In genomic region chr11:116547571-116547970, GRCh38 we compare ENCODE assay signal across 26 cellular contexts.
"Had no signal": no experiment of that assay in that cellular context is flagged by ENCODE, and none has a peak within 500 bp of the region (broad histone marks: within the 10 kb centered on the region; RNA-seq: fewer than 3 reads in every experiment).

No MANE protein-coding gene starts in this region.

- H3K4me3 ChIP-seq: colonic mucosa had no signal

- H3K9me3 ChIP-seq: colonic mucosa had no signal

- H3K36me3 Mint-ChIP-seq: activated naive CD8-positive, alpha-beta T cell had no signal

- H3K4me1 ChIP-seq: colonic mucosa had no signal

- H3K4me3 Mint-ChIP-seq: activated CD4-positive, alpha-beta memory T cell treated with anti-CD3 and anti-CD28 coated beads, Interleukin-2, amount 10 ng/mL, durations not matched to agents 7 days and 5 days; activated CD4-positive, alpha-beta T cell treated with anti-CD3 and anti-CD28 coated beads, Interleukin-2, amount 10 ng/mL, durations not matched to agents 7 days and 5 days; activated naive CD8-positive, alpha-beta T cell; activated T-cell treated with anti-CD3 and anti-CD28 coated beads, Interleukin-2, amount 50 U/mL, for 24 hours; activated T-cell treated with anti-CD3 and anti-CD28 coated beads, Interleukin-2, amount 50 U/mL, for 72 hours; activated T-helper 17 cell treated with anti-CD3 and anti-CD28 coated beads, Interleukin-2, amount 50 U/mL, for 72 hours; endodermal cell; T-helper 17 cell; T-helper 2 cell treated with Interferon-gamma antibody and Interleukin-4, amounts not matched to agents 5 μg/mL and 100 μg/mL, for 36 hours had no signal

- H3K27ac Mint-ChIP-seq: activated CD4-positive, alpha-beta memory T cell treated with anti-CD3 and anti-CD28 coated beads, Interleukin-2, amount 10 ng/mL, durations not matched to agents 7 days and 5 days; activated CD4-positive, alpha-beta T cell treated with anti-CD3 and anti-CD28 coated beads, Interleukin-2, amount 10 ng/mL, durations not matched to agents 7 days and 5 days; activated naive CD8-positive, alpha-beta T cell; activated T-cell treated with anti-CD3 and anti-CD28 coated beads, Interleukin-2, amount 50 U/mL, for 24 hours; activated T-cell treated with anti-CD3 and anti-CD28 coated beads, Interleukin-2, amount 50 U/mL, for 72 hours; activated T-helper 17 cell treated with anti-CD3 and anti-CD28 coated beads, Interleukin-2, amount 50 U/mL, for 72 hours; endodermal cell; T-helper 17 cell; T-helper 2 cell treated with Interferon-gamma antibody and Interleukin-4, amounts not matched to agents 5 μg/mL and 100 μg/mL, for 36 hours had no signal

- H3K27me3 ChIP-seq: colonic mucosa had no signal

- H3K27me3 Mint-ChIP-seq: activated CD4-positive, alpha-beta memory T cell treated with anti-CD3 and anti-CD28 coated beads, Interleukin-2, amount 10 ng/mL, durations not matched to agents 7 days and 5 days; activated CD4-positive, alpha-beta T cell treated with anti-CD3 and anti-CD28 coated beads, Interleukin-2, amount 10 ng/mL, durations not matched to agents 7 days and 5 days; T-helper 17 cell had no signal

- H3K27ac ChIP-seq: colonic mucosa had no signal

- DNase-seq: activated CD4-positive, alpha-beta memory T cell treated with anti-CD3 and anti-CD28 coated beads, Interleukin-2, amount 10 ng/mL, durations not matched to agents 7 days and 5 days; activated CD4-positive, alpha-beta T cell treated with anti-CD3 and anti-CD28 coated beads for 1 hour; activated CD4-positive, alpha-beta T cell treated with anti-CD3 and anti-CD28 coated beads for 4 hours; activated CD4-positive, alpha-beta T cell treated with anti-CD3 and anti-CD28 coated beads, Interleukin-2, amount 10 ng/mL, durations not matched to agents 7 days and 5 days; activated CD4-positive, alpha-beta T cell treated with anti-CD3 and anti-CD28 coated beads, Interleukin-2, amount 50 U/mL, for 4 hours; activated CD8-positive, alpha-beta memory T cell treated with anti-CD3 and anti-CD28 coated beads, Interleukin-2, amount 50 U/mL, for 48 hours; activated effector memory CD4-positive, alpha-beta T cell treated with Interleukin-2 at 50 U/mL for 16 hours; activated gamma-delta T cell treated with Interleukin-2 at 50 U/mL for 16 hours; activated naive CD4-positive, alpha-beta T cell treated with anti-CD3 and anti-CD28 coated beads, Interleukin-2, amount 50 U/mL, for 16 hours; activated naive CD4-positive, alpha-beta T cell treated with Interleukin-2 at 50 U/mL for 16 hours; activated T-cell treated with anti-CD3 and anti-CD28 coated beads for 4 hours; activated T-cell treated with anti-CD3 and anti-CD28 coated beads, Interleukin-2, amount 50 U/mL, for 24 hours; activated T-cell treated with anti-CD3 and anti-CD28 coated beads, Interleukin-2, amount 50 U/mL, for 72 hours; amniotic stem cell; central memory CD4-positive, alpha-beta T cell; cerebellar nuclear complex; colonic mucosa; effector memory CD4-positive, alpha-beta T cell; endodermal cell; foreskin fibroblast; T-helper 1 cell; T-helper 17 cell; T1000 had no signal

- H3K9me3 Mint-ChIP-seq: activated CD4-positive, alpha-beta memory T cell treated with anti-CD3 and anti-CD28 coated beads, Interleukin-2, amount 10 ng/mL, durations not matched to agents 7 days and 5 days; activated CD4-positive, alpha-beta T cell treated with anti-CD3 and anti-CD28 coated beads, Interleukin-2, amount 10 ng/mL, durations not matched to agents 7 days and 5 days; activated T-cell treated with anti-CD3 and anti-CD28 coated beads, Interleukin-2, amount 50 U/mL, for 24 hours; T-helper 2 cell treated with Interferon-gamma antibody and Interleukin-4, amounts not matched to agents 5 μg/mL and 100 μg/mL, for 36 hours had no signal

- H3K36me3 ChIP-seq: colonic mucosa had no signal

- H3K4me1 Mint-ChIP-seq: activated CD4-positive, alpha-beta memory T cell treated with anti-CD3 and anti-CD28 coated beads, Interleukin-2, amount 10 ng/mL, durations not matched to agents 7 days and 5 days; activated CD4-positive, alpha-beta T cell treated with anti-CD3 and anti-CD28 coated beads, Interleukin-2, amount 10 ng/mL, durations not matched to agents 7 days and 5 days; activated T-helper 17 cell treated with anti-CD3 and anti-CD28 coated beads, Interleukin-2, amount 50 U/mL, for 72 hours; endodermal cell; T-helper 17 cell had no signal
